ENCODE assay signal across 23 cellular contexts in the genomic region with DNA sequence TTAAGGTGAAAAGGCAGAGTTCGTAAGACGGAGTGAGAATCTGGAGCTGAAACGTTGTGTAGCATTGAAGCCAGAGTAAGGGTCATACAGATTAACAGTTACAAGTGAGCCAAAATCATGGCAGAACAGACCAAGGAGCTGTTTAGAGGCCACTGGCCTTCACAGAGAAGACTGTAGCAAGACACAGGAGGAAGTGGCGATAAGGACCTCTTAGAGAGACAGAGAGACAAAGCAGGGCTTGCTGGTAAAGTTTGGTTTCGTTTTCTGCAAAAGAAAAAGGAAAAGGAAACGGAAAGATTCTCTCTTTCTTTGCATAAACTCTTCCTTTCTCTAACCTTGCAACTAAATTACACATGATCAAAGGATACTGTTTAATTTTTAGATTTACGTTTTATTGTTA.
DNase-seq lines count a peak whose midpoint lies in the region; ATAC-seq and TF ChIP-seq lines count a peak whose summit lies in the region.
"Had no signal": no experiment of that assay in that cellular context is flagged by ENCODE, and none has a peak within 500 bp of the region (broad histone marks: within the 10 kb centered on the region; RNA-seq: fewer than 3 reads in every experiment).

No MANE protein-coding gene starts in this region.

- no peak for ATAC-seq in PC-3
- ATAC-seq in HG02885 (IDR thresholded peaks at IDR 0.05; ENCODE audit: poor library complexity, unreplicated experiment): no peak
- ATAC-seq in HG03457 (IDR thresholded peaks at IDR 0.05; ENCODE audit: unreplicated experiment): no peak
- ATAC-seq in natural killer cell treated with Interleukin-12 subunit alpha and Interleukin-12 subunit beta and Interleukin-15 and Interleukin-18, amount 100 ng/mL, for 72 hours: no peak
- ATAC-seq: activated naive CD4-positive, alpha-beta T cell treated with anti-CD3 and anti-CD28 coated beads, Interleukin-2, amount 50 U/mL, for 72 hours; gastrocnemius medialis; psoas muscle had no signal

- BruUV-seq in PC-3 (replicated peaks; lab: Mats Ljungman, UMichigan): no TSS peak

- 44 to 53% methylated on average over 7 of the region's 7 CpGs for WGBS in GM23248 (ENCODE audit: low coverage in 1 of 2, low lambda C conversion rate in 2 of 2, missing lambda C conversion rate in 2 of 2), 2 experiments
- 94 to 95% methylated on average over 5 of the region's 7 CpGs for WGBS in ectodermal cell, 2 experiments
- WGBS in lower leg skin, 2 donors: 82 to 90% methylated on average over 7 of the region's 7 CpGs

- H3K4me2 ChIP-seq in GM23248 (ENCODE audit: unreplicated experiment) (peak overlapping the region; percentile 19), PC-3 (ENCODE audit: low read length) (no peak overlapping the region)

- DNase-seq in BE2C (no peak), GM23248 (peak; percentile 27), PC-3 (no peak), lower leg skin (ENCODE audit: low spot score in 2 of 2) (no peak)
- no peak for DNase-seq in natural killer cell treated with Interleukin-12 subunit alpha and Interleukin-12 subunit beta and Interleukin-15 and Interleukin-18, amount 100 ng/mL, for 72 hours (ENCODE audit: low spot score)
- DNase-seq: activated CD4-positive, alpha-beta memory T cell treated with anti-CD3 and anti-CD28 coated beads, Interleukin-2, amount 10 ng/mL, durations not matched to agents 7 days and 5 days; activated T-cell treated with anti-CD3 and anti-CD28 coated beads, Interleukin-2, amount 50 U/mL, for 48 hours; cortex of kidney; gastrocnemius medialis; KBM-7; NCI-H1436; NCI-H2171 treated with DMSO at 0.1 percent for 48 hours; Peyer's patch; psoas muscle; SW 1271 had no signal

- no peak for TF ChIP-seq POLR2A in lower leg skin (IDR thresholded peaks at IDR 0.05)

- POLR2A ChIA-PET in PC-3 (lab: Charles Lee; ENCODE audit: unreplicated experiment): no interaction called here

- no peaks in the 10 kb centered on the region for H3K4me1 Mint-ChIP-seq in natural killer cell treated with Interleukin-12 subunit alpha and Interleukin-12 subunit beta and Interleukin-15 and Interleukin-18, amount 100 ng/mL, for 72 hours (ENCODE audit: low read depth in 2 of 2)

- CTCF ChIA-PET in PC-3 (lab: Charles Lee): no interaction called here

- in situ Hi-C loops in GM23248 (cut with MboI): loop anchor here (25.0 kb wide), 2 partner anchors 427 to 852 kb away; partner anchors contain the start of gene GUCY1A2

- H3K36me3 ChIP-seq in BE2C (no peaks in the 10 kb centered on the region), GM23248 (ENCODE audit: low read depth) (no peaks in the 10 kb centered on the region), PC-3 (ENCODE audit: low read depth, low read length) (no peaks in the 10 kb centered on the region), ectodermal cell (ENCODE audit: control insufficient read depth, insufficient read depth, low read length) (no peaks in the 10 kb centered on the region)
- H3K36me3 ChIP-seq: BLaER1 treated with 17β-estradiol and CSF1 and Interleukin-3, amounts not matched to agents 10 nM and 100 nM; gastrocnemius medialis; Peyer's patch; suprapubic skin had no signal

- intact Hi-C loops in PC-3 (cut with micrococcal nuclease): no loop called here
- intact Hi-C loops in lower leg skin (cut with DNase I; ENCODE audit: low total_unique reads): no loop called here

- H3K9me2 ChIP-seq in GM23248 (ENCODE audit: insufficient read depth) (no peaks in the 10 kb centered on the region), PC-3 (replicated peaks; ENCODE audit: low read length) (no peaks in the 10 kb centered on the region)

- H3K36me3 Mint-ChIP-seq in natural killer cell treated with Interleukin-12 subunit alpha and Interleukin-12 subunit beta and Interleukin-15 and Interleukin-18, amount 100 ng/mL, for 72 hours: no peaks in the 10 kb centered on the region

- H4K20me1 ChIP-seq in GM23248 (ENCODE audit: insufficient read depth): no peaks in the 10 kb centered on the region
- no peaks in the 10 kb centered on the region for H4K20me1 ChIP-seq in PC-3 (ENCODE audit: low read length)
- H4K20me1 ChIP-seq: BLaER1 treated with 17β-estradiol and CSF1 and Interleukin-3, amounts not matched to agents 10 nM and 100 nM had no signal

- H3K27ac Mint-ChIP-seq in natural killer cell treated with Interleukin-12 subunit alpha and Interleukin-12 subunit beta and Interleukin-15 and Interleukin-18, amount 100 ng/mL, for 72 hours: no peak overlapping the region
- H3K27ac Mint-ChIP-seq: activated CD4-positive, alpha-beta memory T cell treated with anti-CD3 and anti-CD28 coated beads, Interleukin-2, amount 10 ng/mL, durations not matched to agents 7 days and 5 days had no signal

- H3K4me1 ChIP-seq in BE2C (no peaks in the 10 kb centered on the region), GM23248 (ENCODE audit: insufficient read depth) (peaks cover 2% of the 10 kb centered on the region; the same call in 1 of the 2 replicates), PC-3 (ENCODE audit: insufficient read depth, low read length) (no peaks in the 10 kb centered on the region), ectodermal cell (ENCODE audit: control insufficient read depth, insufficient read depth, low read length) (no peaks in the 10 kb centered on the region)
- H3K4me1 ChIP-seq: gastrocnemius medialis, psoas muscle, suprapubic skin had no signal

- H3K4me3 Mint-ChIP-seq in natural killer cell treated with Interleukin-12 subunit alpha and Interleukin-12 subunit beta and Interleukin-15 and Interleukin-18, amount 100 ng/mL, for 72 hours: no peak overlapping the region
- H3K4me3 Mint-ChIP-seq: activated CD4-positive, alpha-beta memory T cell treated with anti-CD3 and anti-CD28 coated beads, Interleukin-2, amount 10 ng/mL, durations not matched to agents 7 days and 5 days had no signal

- H3K27me3 ChIP-seq in BE2C (no peaks in the 10 kb centered on the region), GM23248 (replicated peaks; ENCODE audit: insufficient read depth) (no peaks in the 10 kb centered on the region), PC-3 (ENCODE audit: low read length) (no peaks in the 10 kb centered on the region), ectodermal cell (ENCODE audit: control insufficient read depth, insufficient read depth, low read length, poor library complexity, severe bottlenecking) (no peaks in the 10 kb centered on the region)
- H3K27me3 ChIP-seq: BLaER1 treated with 17β-estradiol and CSF1 and Interleukin-3, amounts not matched to agents 10 nM and 100 nM; gastrocnemius medialis; Peyer's patch; suprapubic skin had no signal

- H3K27me3 Mint-ChIP-seq in natural killer cell treated with Interleukin-12 subunit alpha and Interleukin-12 subunit beta and Interleukin-15 and Interleukin-18, amount 100 ng/mL, for 72 hours: no peaks in the 10 kb centered on the region
- H3K27me3 Mint-ChIP-seq: activated CD4-positive, alpha-beta memory T cell treated with anti-CD3 and anti-CD28 coated beads, Interleukin-2, amount 10 ng/mL, durations not matched to agents 7 days and 5 days had no signal

- TF ChIP-seq CTCF in BE2C (IDR thresholded peaks at IDR 0.05; ENCODE audit: low read depth, low read length): no peak
- TF ChIP-seq CTCF in PC-3 (conservative IDR thresholded peaks at IDR 0.05; ENCODE audit: low read depth, low read length): no peak
- no peak for TF ChIP-seq CTCF in lower leg skin (IDR thresholded peaks at IDR 0.05)

- H3K9me3 Mint-ChIP-seq in natural killer cell treated with Interleukin-12 subunit alpha and Interleukin-12 subunit beta and Interleukin-15 and Interleukin-18, amount 100 ng/mL, for 72 hours: peaks cover 4% of the 10 kb centered on the region
- H3K9me3 Mint-ChIP-seq: activated naive CD4-positive, alpha-beta T cell treated with anti-CD3 and anti-CD28 coated beads, Interleukin-2, amount 50 U/mL, for 72 hours had no signal

- H3K9ac ChIP-seq in GM23248 (0 out of 2 replicates have a peak overlapping the region, but pooled peaks have one; percentile 12), PC-3 (ENCODE audit: low read length) (no peak overlapping the region)
- H3K9ac ChIP-seq: BLaER1 treated with 17β-estradiol and CSF1 and Interleukin-3, amounts not matched to agents 10 nM and 100 nM had no signal

- H3K79me2 ChIP-seq in GM23248 (ENCODE audit: insufficient read depth) (no peaks in the 10 kb centered on the region), PC-3 (ENCODE audit: low read length) (no peaks in the 10 kb centered on the region)

- peak overlapping the region; percentile 71 for H2AFZ ChIP-seq in GM23248
- H2AFZ ChIP-seq in PC-3 (ENCODE audit: low read length): 0 out of 2 replicates have a peak overlapping the region, but pooled peaks have one; percentile 10

- H3K4me3 ChIP-seq in BE2C (ENCODE audit: low read depth, low read length) (peak overlapping the region; percentile 29), GM23248 (peak overlapping the region; percentile 58), PC-3 (ENCODE audit: low read length) (no peak overlapping the region), ectodermal cell (ENCODE audit: insufficient read depth, low read depth, low read length) (no peak overlapping the region), lower leg skin (ENCODE audit: low read depth, poor library complexity, severe bottlenecking) (no peak overlapping the region)
- H3K4me3 ChIP-seq: BLaER1 treated with 17β-estradiol and CSF1 and Interleukin-3, amounts not matched to agents 10 nM and 100 nM; gastrocnemius medialis; Peyer's patch; psoas muscle; suprapubic skin had no signal

- no peaks in the 10 kb centered on the region for H3K9me3 ChIP-seq in BE2C
- H3K9me3 ChIP-seq in GM23248 (ENCODE audit: low read depth): no peaks in the 10 kb centered on the region
- peaks cover 4% of the 10 kb centered on the region; the same call in 1 of the 2 replicates for H3K9me3 ChIP-seq in PC-3 (ENCODE audit: low read length)
- H3K9me3 ChIP-seq in ectodermal cell (ENCODE audit: control insufficient read depth, low read length): no peaks in the 10 kb centered on the region
- H3K9me3 ChIP-seq: gastrocnemius medialis, Peyer's patch, psoas muscle had no signal

- H3F3A ChIP-seq in GM23248 (ENCODE audit: insufficient read depth) (no peaks in the 10 kb centered on the region; the same call in 1 of the 2 replicates), PC-3 (ENCODE audit: low read length, unreplicated experiment) (no peaks in the 10 kb centered on the region)

- H3K27ac ChIP-seq in GM23248: no peak overlapping the region
- H3K27ac ChIP-seq in PC-3 (ENCODE audit: low read length): no peak overlapping the region
- H3K27ac ChIP-seq in ectodermal cell (ENCODE audit: insufficient read depth, low read depth, low read length, poor library complexity, severe bottlenecking): peak overlapping the region; percentile 4
- H3K27ac ChIP-seq: gastrocnemius medialis, HL-60, Peyer's patch, psoas muscle, suprapubic skin, VCaP had no signal

Comparison
In these comparisons a context has a peak if more than half of its experiments do, and no peak if none do; other contexts are left out.
1. H3K4me3 ChIP-seq: peak in BE2C (single experiment) and GM23248 (single experiment); none in PC-3 (single experiment), ectodermal cell (single experiment) and lower leg skin (single experiment).